24 cellular contexts compared by ENCODE assay signal in the genomic region with DNA sequence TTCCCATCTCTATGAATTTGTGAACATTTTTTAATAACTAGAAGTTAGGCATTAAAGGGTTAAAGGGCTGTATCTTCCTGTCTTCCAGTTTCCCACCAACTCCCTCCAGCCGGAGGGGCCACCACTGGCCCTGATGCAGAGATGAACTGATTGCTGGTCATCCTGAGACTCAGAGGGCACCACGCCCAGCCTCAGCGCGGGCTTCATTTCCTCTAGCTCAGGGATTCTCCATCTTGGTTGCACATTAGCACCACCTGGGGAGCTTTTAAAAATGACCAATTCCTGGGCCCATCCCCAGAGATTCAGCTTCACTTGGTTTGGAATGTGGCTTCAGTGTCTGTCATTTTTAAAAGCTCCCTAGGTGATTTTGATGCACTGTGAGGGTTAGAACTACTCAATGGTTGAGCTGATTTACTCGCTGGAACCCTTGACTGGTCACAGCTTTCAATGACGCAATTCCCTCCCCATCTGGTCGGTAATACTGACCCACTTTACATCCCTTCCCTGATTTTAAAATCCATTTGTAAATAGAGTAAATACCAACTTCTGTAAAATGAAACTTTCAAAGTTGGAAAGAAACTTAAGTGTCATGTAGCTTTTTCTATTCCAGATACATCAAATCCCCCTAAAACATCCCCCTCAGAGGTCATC. TPM values are rescaled to one million over a fixed set of nuclear protein-coding genes. Genes with fewer than 3 reads are reported as not detected.
DNase-seq lines count a peak whose midpoint lies in the region; ATAC-seq and TF ChIP-seq lines count a peak whose summit lies in the region.
"Had no signal": no experiment of that assay in that cellular context is flagged by ENCODE, and none has a peak within 500 bp of the region (broad histone marks: within the 10 kb centered on the region; RNA-seq: fewer than 3 reads in every experiment).

No MANE protein-coding gene starts in this region.

- intact Hi-C loops in left ventricle myocardium inferior (cut with micrococcal nuclease) (no loop called here), left ventricle myocardium superior (cut with micrococcal nuclease) (no loop called here), ascending aorta (cut with DNase I) (no loop called here)

- H2BK120ac ChIP-seq in mesendoderm (ENCODE audit: low read depth, low read length): no peak overlapping the region

- no peak overlapping the region for H2BK15ac ChIP-seq in mesendoderm (replicated peaks; ENCODE audit: low read depth)

- TF ChIP-seq CTCF in left ventricle myocardium inferior (IDR thresholded peaks at IDR 0.05; ENCODE audit: borderline replicate concordance) (no peak), brain (conservative IDR thresholded peaks at IDR 0.05) (no peak), ascending aorta (IDR thresholded peaks at IDR 0.05) (no peak)

- H3K4me3 ChIP-seq in left ventricle myocardium inferior (no peak overlapping the region), mesendoderm (ENCODE audit: low read length) (no peak overlapping the region), ascending aorta (no peak overlapping the region)
- H3K4me3 ChIP-seq: cardiac muscle cell, dorsolateral prefrontal cortex, heart left ventricle, lung, thyroid gland had no signal

- no peak overlapping the region for H3K56ac ChIP-seq in mesendoderm (ENCODE audit: low read length)

- no peak overlapping the region for H4K5ac ChIP-seq in mesendoderm (ENCODE audit: low read length)

- no peak for ATAC-seq in left ventricle myocardium superior
- no peak for ATAC-seq in HG03175 (IDR thresholded peaks at IDR 0.05; ENCODE audit: unreplicated experiment)
- ATAC-seq: heart left ventricle, T-helper 17 cell had no signal

- H3K4me1 Mint-ChIP-seq in brain: peaks cover 57% of the 10 kb centered on the region

- H3K9me3 Mint-ChIP-seq in brain: peaks cover 0 to 6% (median 0%) of the 10 kb centered on the region in 5 experiments
- H3K9me3 Mint-ChIP-seq: activated naive CD8-positive, alpha-beta T cell treated with anti-CD3 and anti-CD28 coated beads, Interleukin-2, amount 10 ng/mL, durations not matched to agents 7 days and 5 days; activated T-helper 1 cell treated with anti-CD3 and anti-CD28 coated beads, Interleukin-12 subunit alpha, Interleukin-12 subunit beta, Interleukin-2, Interleukin-4 antibody, amounts not matched to agents 30 ng/mL and 10 ng/mL and 1 ng/mL, durations not matched to agents 14 hours and 24 hours and 36 hours had no signal

- no peaks in the 10 kb centered on the region for H3K36me3 Mint-ChIP-seq in brain
- H3K36me3 Mint-ChIP-seq: activated naive CD8-positive, alpha-beta T cell treated with anti-CD3 and anti-CD28 coated beads, Interleukin-2, amount 10 ng/mL, durations not matched to agents 7 days and 5 days had no signal

- peak overlapping the region in 3 of 5 experiments; percentile 18 to 56 (median 48) for H3K27ac Mint-ChIP-seq in brain
- H3K27ac Mint-ChIP-seq: activated naive CD8-positive, alpha-beta T cell treated with anti-CD3 and anti-CD28 coated beads, Interleukin-2, amount 10 ng/mL, durations not matched to agents 7 days and 5 days; activated T-helper 1 cell treated with anti-CD3 and anti-CD28 coated beads, Interleukin-12 subunit alpha, Interleukin-12 subunit beta, Interleukin-2, Interleukin-4 antibody, amounts not matched to agents 30 ng/mL and 10 ng/mL and 1 ng/mL, durations not matched to agents 14 hours and 24 hours and 36 hours; H9; naive B cell; progenitor cell of endocrine pancreas; T-helper 17 cell had no signal

- H3K27me3 Mint-ChIP-seq in brain: peaks cover 48% of the 10 kb centered on the region

- H3K36me3 ChIP-seq in left ventricle myocardium inferior (no peaks in the 10 kb centered on the region), mesendoderm (ENCODE audit: control insufficient read depth, insufficient read depth, low read length) (no peaks in the 10 kb centered on the region), ascending aorta (no peaks in the 10 kb centered on the region)
- H3K36me3 ChIP-seq: cardiac muscle cell, heart left ventricle, thyroid gland had no signal

- no peaks in the 10 kb centered on the region for H3K79me2 ChIP-seq in mesendoderm (ENCODE audit: control insufficient read depth, insufficient read depth, low read length)

- H3K9me3 ChIP-seq in left ventricle myocardium inferior (replicated peaks) (no peaks in the 10 kb centered on the region), ascending aorta (no peaks in the 10 kb centered on the region)
- H3K9me3 ChIP-seq: heart left ventricle, thyroid gland had no signal

- no peak overlapping the region for H3K4me2 ChIP-seq in mesendoderm (ENCODE audit: low read length)

- peak overlapping the region; percentile 7 for H3K4ac ChIP-seq in mesendoderm (ENCODE audit: low read depth, low read length)

- peaks cover 66% of the 10 kb centered on the region for H3K4me1 ChIP-seq in left ventricle myocardium inferior
- H3K4me1 ChIP-seq in mesendoderm (ENCODE audit: control insufficient read depth, low read depth, low read length): peaks cover 3% of the 10 kb centered on the region
- peaks cover 7 to 32% of the 10 kb centered on the region in 2 donors for H3K4me1 ChIP-seq in ascending aorta

- H4K8ac ChIP-seq in mesendoderm (ENCODE audit: low read depth, low read length): no peak overlapping the region

- H3K9ac ChIP-seq in mesendoderm (ENCODE audit: low read length): no peak overlapping the region

- DNase-seq in left ventricle myocardium inferior (no peak), left ventricle myocardium superior (no peak), mesendoderm (no peak), ascending aorta (ENCODE audit: low spot score in 2 of 2) (no peak), anterior cingulate cortex (lab: John Stamatoyannopoulos, UW) (no peak), GM19238 (ENCODE audit: insufficient read length, low spot score) (no peak)
- DNase-seq: activated naive CD8-positive, alpha-beta T cell treated with anti-CD3 and anti-CD28 coated beads, Interleukin-2, amount 10 ng/mL, durations not matched to agents 7 days and 5 days; dorsolateral prefrontal cortex; H9; heart left ventricle; naive B cell; NCI-H1092; NCI-H2029 treated with DMSO at 0.1 percent for 48 hours; NCI-H510A treated with DMSO at 0.1 percent for 48 hours; Right ventricle myocardium superior; stimulated activated CD4-positive, alpha-beta T cell treated with anti-CD3 and anti-CD28 coated beads, Interleukin-12 subunit alpha, Interleukin-12 subunit beta, amount 100 ng/mL, for 4 hours; T-helper 17 cell; thyroid gland had no signal

- no peaks in the 10 kb centered on the region for H3K27me3 ChIP-seq in left ventricle myocardium inferior (ENCODE audit: low read depth)
- H3K27me3 ChIP-seq in mesendoderm (ENCODE audit: insufficient read depth, low read length, poor library complexity): no peaks in the 10 kb centered on the region
- no peaks in the 10 kb centered on the region for H3K27me3 ChIP-seq in ascending aorta
- H3K27me3 ChIP-seq: cardiac muscle cell, dorsolateral prefrontal cortex, heart left ventricle, thyroid gland had no signal

- H3K4me3 Mint-ChIP-seq in brain: peak overlapping the region in 3 of 5 experiments; percentile 28 to 72 (median 38)
- H3K4me3 Mint-ChIP-seq: activated naive CD8-positive, alpha-beta T cell treated with anti-CD3 and anti-CD28 coated beads, Interleukin-2, amount 10 ng/mL, durations not matched to agents 7 days and 5 days; activated T-helper 1 cell treated with anti-CD3 and anti-CD28 coated beads, Interleukin-12 subunit alpha, Interleukin-12 subunit beta, Interleukin-2, Interleukin-4 antibody, amounts not matched to agents 30 ng/mL and 10 ng/mL and 1 ng/mL, durations not matched to agents 14 hours and 24 hours and 36 hours; H9; naive B cell; T-helper 17 cell had no signal

- no peaks in the 10 kb centered on the region for H3K79me1 ChIP-seq in mesendoderm (ENCODE audit: low read length)

- H2BK5ac ChIP-seq in mesendoderm (ENCODE audit: low read length): no peak overlapping the region

- no CpG with 5 or more reads among the region's 7 CpGs for WGBS in mesendoderm (ENCODE audit: extremely low coverage, insufficient coverage, low lambda C conversion rate)

- H3K18ac ChIP-seq in mesendoderm (ENCODE audit: low read length): no peak overlapping the region

- H2AK5ac ChIP-seq in mesendoderm (ENCODE audit: low read length): no peak overlapping the region

- H3K23ac ChIP-seq in mesendoderm (ENCODE audit: low read length): no peak overlapping the region

- H3K27ac ChIP-seq in left ventricle myocardium inferior (replicated peaks): peak overlapping the region; percentile 91
- H3K27ac ChIP-seq in mesendoderm (ENCODE audit: low read depth, low read length): no peak overlapping the region
- peak overlapping the region in 1 of 2 donors; percentile 12 for H3K27ac ChIP-seq in ascending aorta
- H3K27ac ChIP-seq: cardiac muscle cell, thyroid gland had no signal

RNA-seq across cellular contexts. Expression of gene NAV1, which starts 5.1 kb away (rescaled TPM):
- total RNA-seq in left ventricle myocardium inferior (74.8 TPM), left ventricle myocardium superior (63.3 TPM), ascending aorta (131 TPM)
- polyA plus RNA-seq in brain (ENCODE audit: insufficient read depth, low read depth, low replicate concordance): 55.4 TPM
- 8.1 TPM for polyA plus RNA-seq in mesendoderm (2013, experiment 1 of 2)
- 8.5 TPM for polyA plus RNA-seq in mesendoderm (2013, experiment 2 of 2)

RNA-seq across cellular contexts. Expression of gene CSRP1, which starts 37.1 kb away (rescaled TPM):
- 41.0 TPM for total RNA-seq in left ventricle myocardium inferior
- 41.4 TPM for total RNA-seq in left ventricle myocardium superior
- polyA plus RNA-seq in brain (ENCODE audit: insufficient read depth, low read depth, low replicate concordance): 599 TPM
- 54.9 TPM for polyA plus RNA-seq in mesendoderm (2013, experiment 1 of 2)
- 61.7 TPM for polyA plus RNA-seq in mesendoderm (2013, experiment 2 of 2)
- total RNA-seq in ascending aorta: 948 TPM

Comparison
In these comparisons a context has a peak if more than half of its experiments do, and no peak if none do; other contexts are left out.
1. RNA of gene CSRP1, which starts 37.1 kb away (total RNA-seq): 948 TPM in ascending aorta (single experiment); 41.4 TPM in left ventricle myocardium superior (single experiment) and 41.0 TPM in left ventricle myocardium inferior (single experiment); every median in the first group is over 10 times any median in the second.